15 cellular contexts compared by ENCODE assay signal in the genomic region with DNA sequence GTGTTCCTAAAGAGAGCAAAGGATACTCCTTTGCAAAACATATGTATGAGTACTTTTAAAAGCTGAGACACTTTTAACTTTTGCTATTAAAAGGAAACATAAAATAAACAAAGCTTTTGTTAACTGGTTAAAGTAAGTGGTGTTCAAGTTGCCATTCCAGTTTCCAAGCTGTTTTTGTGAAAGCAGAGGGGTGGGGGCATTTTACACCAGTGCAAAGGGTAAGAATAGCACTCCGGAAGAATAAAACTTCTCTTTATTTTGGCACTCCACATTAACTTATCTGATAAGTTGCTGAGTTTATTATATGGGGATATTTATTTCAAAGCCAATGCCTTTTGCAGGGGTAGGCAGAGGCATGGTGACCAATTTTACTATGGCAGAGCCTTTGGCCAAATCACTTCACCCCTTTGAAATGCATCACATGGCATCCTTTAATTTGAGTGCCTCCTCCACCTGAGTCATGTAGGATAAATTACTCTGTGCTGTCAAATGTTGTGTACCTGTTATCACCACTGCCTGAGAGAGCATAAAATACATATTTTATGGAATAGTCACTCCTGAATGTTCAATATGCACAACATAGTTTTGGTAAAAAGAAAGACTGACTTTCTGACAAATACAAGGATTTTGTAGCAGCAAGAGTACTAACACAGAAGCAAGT.
DNase-seq lines count a peak whose midpoint lies in the region; ATAC-seq, FAIRE-seq and TF ChIP-seq lines count a peak whose summit lies in the region.
"Had no signal": no experiment of that assay in that cellular context is flagged by ENCODE, and none has a peak within 500 bp of the region (broad histone marks: within the 10 kb centered on the region; RNA-seq: fewer than 3 reads in every experiment).

No MANE protein-coding gene starts in this region.

- peaks cover 2 to 84% (median 71%) of the 10 kb centered on the region in 4 donors for H3K4me1 ChIP-seq in sigmoid colon

- no peak overlapping the region for H3K4me3 ChIP-seq in sigmoid colon
- H3K4me3 ChIP-seq: gastroesophageal sphincter, ovary had no signal

- TF ChIP-seq POLR2A in H54 (IDR thresholded peaks at IDR 0.05; ENCODE audit: low read depth, low read length) (no peak), sigmoid colon (IDR thresholded peaks at IDR 0.05) (no peak)

- peak overlapping the region; percentile 7 to 70 (median 60) for H3K27ac ChIP-seq in sigmoid colon
- H3K27ac ChIP-seq: gastroesophageal sphincter, ovary, WERI-Rb-1 had no signal

- H3K27me3 ChIP-seq in sigmoid colon, result no peaks in the 10 kb centered on the region
- H3K27me3 ChIP-seq: gastroesophageal sphincter, ovary had no signal

- 16 to 51% methylated on average over 1 of the region's 1 CpG for whole genome bisulfite sequencing in sigmoid colon, 2 donors

- FAIRE-seq in H54 (lab: Jason Lieb, UNC), result peak; percentile 90

- no peaks in the 10 kb centered on the region for H3K36me3 ChIP-seq in sigmoid colon
- H3K36me3 ChIP-seq: gastroesophageal sphincter, ovary, WERI-Rb-1 had no signal

- no peak for TF ChIP-seq EP300 in sigmoid colon (IDR thresholded peaks at IDR 0.05)

- intact Hi-C loops in sigmoid colon (cut with DNase I), result loop anchor here (10.0 kb wide), 2 partner anchors 205 to 385 kb away; no protein-coding TSS in a partner anchor

- DNase-seq in H54 (ENCODE audit: insufficient read length, low spot score), result no peak
- peak; percentile 67 for DNase-seq in NCI-H226
- no peak for DNase-seq in sigmoid colon
- DNase-seq in SW480 (ENCODE audit: low spot score), result no peak
- DNase-seq: activated gamma-delta T cell treated with Interleukin-2 at 50 U/mL for 16 hours; central memory CD4-positive, alpha-beta T cell; midbrain; NCI-H1436 treated with DMSO at 0.1 percent for 48 hours; ovary; SW 1271; WERI-Rb-1 had no signal

- ATAC-seq in esophagus mucosa, result peak; percentile 51
- no peak for ATAC-seq in GM21528 (IDR thresholded peaks at IDR 0.05; ENCODE audit: low FRiP score, unreplicated experiment)
- no peak for ATAC-seq in HG03571 (IDR thresholded peaks at IDR 0.05; ENCODE audit: unreplicated experiment)
- ATAC-seq: gastroesophageal sphincter had no signal

- H3K9me3 ChIP-seq in sigmoid colon, result no peaks in the 10 kb centered on the region
- H3K9me3 ChIP-seq: gastroesophageal sphincter, ovary had no signal

- TF ChIP-seq CTCF in sigmoid colon (IDR thresholded peaks at IDR 0.05), result no peak
